Comparison of ENCODE assay signal across 13 cellular contexts in genomic region chr17:67212716-67213417, GRCh38. TPM values are rescaled to one million over a fixed set of nuclear protein-coding genes. Genes with fewer than 3 reads are reported as not detected.
DNase-seq lines count a peak whose midpoint lies in the region; ATAC-seq, FAIRE-seq and TF ChIP-seq lines count a peak whose summit lies in the region.
"Had no signal": no experiment of that assay in that cellular context is flagged by ENCODE, and none has a peak within 500 bp of the region (broad histone marks: within the 10 kb centered on the region; RNA-seq: fewer than 3 reads in every experiment).

No MANE protein-coding gene starts in this region.

- no peaks in the 10 kb centered on the region for H3K9me3 ChIP-seq in endodermal cell (ENCODE audit: control insufficient read depth, low read length)
- H3K9me3 ChIP-seq: tibial artery had no signal

- H3K27me3 Mint-ChIP-seq in endodermal cell (ENCODE audit: insufficient read depth) = no peaks in the 10 kb centered on the region
- no peaks in the 10 kb centered on the region for H3K27me3 Mint-ChIP-seq in activated naive CD8-positive, alpha-beta T cell treated with anti-CD3 and anti-CD28 coated beads for 36 hours
- H3K27me3 Mint-ChIP-seq: activated naive CD4-positive, alpha-beta T cell treated with anti-CD3 and anti-CD28 coated beads, Interleukin-2, amount 10 ng/mL, durations not matched to agents 7 days and 5 days had no signal

- H3K27me3 ChIP-seq in endodermal cell (ENCODE audit: control insufficient read depth, insufficient read depth, low read length, poor library complexity, severe bottlenecking) = no peaks in the 10 kb centered on the region
- H3K27me3 ChIP-seq: tibial artery had no signal

- H3K9ac ChIP-seq in endodermal cell (ENCODE audit: extremely low read depth, low read length, poor library complexity, severe bottlenecking) = no peak overlapping the region

- H3K27ac Mint-ChIP-seq in endodermal cell = no peak overlapping the region
- no peak overlapping the region for H3K27ac Mint-ChIP-seq in activated naive CD8-positive, alpha-beta T cell treated with anti-CD3 and anti-CD28 coated beads for 36 hours
- H3K27ac Mint-ChIP-seq: activated naive CD4-positive, alpha-beta T cell treated with anti-CD3 and anti-CD28 coated beads, Interleukin-2, amount 10 ng/mL, durations not matched to agents 7 days and 5 days had no signal

- no peak for TF ChIP-seq CTCF in endodermal cell (conservative IDR thresholded peaks at IDR 0.05)

- FAIRE-seq in RCC 7860 (lab: Jason Lieb, UNC) = peak; percentile 53
- FAIRE-seq: kidney had no signal

- 85 to 94% methylated on average over 8 to 9 of the region's 9 CpGs for WGBS in endodermal cell (ENCODE audit: insufficient coverage in 1 of 2, insufficient read length in 1 of 2), 2 experiments

- peak; percentile 77 for DNase-seq in HCEC 1CT
- DNase-seq in RCC 7860 (ENCODE audit: low spot score) = no peak
- DNase-seq in endodermal cell = peak; percentile 26
- peak; percentile 35 for DNase-seq in renal cortical epithelial cell (ENCODE audit: low read depth)
- no peak for DNase-seq in NCI-H1417 (lab: John Stamatoyannopoulos, UW)
- DNase-seq in anterior cingulate cortex (lab: John Stamatoyannopoulos, UW) = no peak
- no peak for DNase-seq in activated naive CD8-positive, alpha-beta T cell treated with anti-CD3 and anti-CD28 coated beads for 36 hours
- DNase-seq: activated naive CD4-positive, alpha-beta T cell treated with anti-CD3 and anti-CD28 coated beads, Interleukin-2, amount 10 ng/mL, durations not matched to agents 7 days and 5 days; kidney; NCI-H187 treated with DMSO at 0.1 percent for 48 hours; posterior cingulate gyrus; tibial artery had no signal

- H3K4me3 Mint-ChIP-seq in endodermal cell = no peak overlapping the region
- no peak overlapping the region for H3K4me3 Mint-ChIP-seq in activated naive CD8-positive, alpha-beta T cell treated with anti-CD3 and anti-CD28 coated beads for 36 hours
- H3K4me3 Mint-ChIP-seq: activated naive CD4-positive, alpha-beta T cell treated with anti-CD3 and anti-CD28 coated beads, Interleukin-2, amount 10 ng/mL, durations not matched to agents 7 days and 5 days had no signal

- peaks cover 2% of the 10 kb centered on the region for H3K4me1 Mint-ChIP-seq in endodermal cell
- H3K4me1 Mint-ChIP-seq in activated naive CD8-positive, alpha-beta T cell treated with anti-CD3 and anti-CD28 coated beads for 36 hours = peaks cover 22% of the 10 kb centered on the region

- no peaks in the 10 kb centered on the region for H3K9me3 Mint-ChIP-seq in endodermal cell
- no peaks in the 10 kb centered on the region for H3K9me3 Mint-ChIP-seq in activated naive CD8-positive, alpha-beta T cell treated with anti-CD3 and anti-CD28 coated beads for 36 hours
- H3K9me3 Mint-ChIP-seq: activated naive CD4-positive, alpha-beta T cell treated with anti-CD3 and anti-CD28 coated beads, Interleukin-2, amount 10 ng/mL, durations not matched to agents 7 days and 5 days had no signal

- H3K4me1 ChIP-seq in endodermal cell (ENCODE audit: control insufficient read depth, insufficient read depth, low read length) = no peaks in the 10 kb centered on the region

- H3K4me3 ChIP-seq in endodermal cell (ENCODE audit: low read length) = no peak overlapping the region
- H3K4me3 ChIP-seq: tibial artery had no signal

- H3K36me3 ChIP-seq in endodermal cell (ENCODE audit: control insufficient read depth, insufficient read depth, low read length) = peaks cover 56% of the 10 kb centered on the region

- no peak for ATAC-seq in GM19467 (IDR thresholded peaks at IDR 0.05; ENCODE audit: unreplicated experiment)

- H3K27ac ChIP-seq in endodermal cell (ENCODE audit: low read depth, low read length) = no peak overlapping the region
- H3K27ac ChIP-seq: tibial artery had no signal

- H3K36me3 Mint-ChIP-seq in endodermal cell (ENCODE audit: low read depth) = peaks cover 32% of the 10 kb centered on the region
- H3K36me3 Mint-ChIP-seq in activated naive CD8-positive, alpha-beta T cell treated with anti-CD3 and anti-CD28 coated beads for 36 hours = peaks cover 30% of the 10 kb centered on the region

RNA-seq across cellular contexts. Expression of gene HELZ, which starts 32.1 kb away (rescaled TPM):
- 10 to 100 TPM; 51.4 to 74.7 TPM for total RNA-seq in endodermal cell
- polyA plus RNA-seq in endodermal cell (2013, experiment 1 of 2) = 12.3 TPM
- polyA plus RNA-seq in endodermal cell (2013, experiment 2 of 2) = 13.7 TPM
- total RNA-seq in renal cortical epithelial cell = 21.7 and 88.9 TPM in 2 replicates
- total RNA-seq in activated naive CD8-positive, alpha-beta T cell treated with anti-CD3 and anti-CD28 coated beads for 36 hours = 10 to 100 TPM; 47.9 to 53.9 TPM

Comparison
In these comparisons a context has a peak if more than half of its experiments do, and no peak if none do; other contexts are left out.
1. DNase-seq: peak in HCEC 1CT (single experiment), endodermal cell (single experiment) and renal cortical epithelial cell (single experiment); none in RCC 7860 (single experiment), NCI-H1417 (0 of 3), anterior cingulate cortex (0 of 58) and activated naive CD8-positive, alpha-beta T cell treated with anti-CD3 and anti-CD28 coated beads for 36 hours (single experiment).